1 cellular context compared by ENCODE assay signal in the genomic region with DNA sequence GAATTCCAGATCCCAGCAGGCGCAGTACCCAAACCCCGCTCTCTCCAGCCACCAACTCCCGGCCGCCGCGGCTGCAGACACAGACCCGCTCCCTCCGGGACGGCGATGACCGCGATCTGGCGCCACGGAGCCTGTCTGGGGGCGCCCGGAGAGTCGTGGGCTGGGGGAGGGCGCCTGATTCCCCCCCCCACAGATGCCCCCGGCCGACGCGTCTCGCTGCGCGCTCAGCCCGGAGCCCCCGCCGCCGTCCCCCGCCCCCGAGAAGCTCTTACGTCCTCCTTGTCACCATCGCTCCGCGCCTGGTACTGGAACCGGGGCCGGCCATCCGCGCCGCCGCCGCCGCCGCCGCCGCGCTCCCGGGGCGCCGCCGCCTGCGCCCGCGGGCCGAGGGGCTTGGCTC.
TF ChIP-seq lines count a peak whose summit lies in the region.

No MANE protein-coding gene starts in this region.

TF ChIP-seq in HEK293, 187 proteins besides CTCF, POLR2A, EP300 and RAD21:
- TF ChIP-seq, protein P1, sequence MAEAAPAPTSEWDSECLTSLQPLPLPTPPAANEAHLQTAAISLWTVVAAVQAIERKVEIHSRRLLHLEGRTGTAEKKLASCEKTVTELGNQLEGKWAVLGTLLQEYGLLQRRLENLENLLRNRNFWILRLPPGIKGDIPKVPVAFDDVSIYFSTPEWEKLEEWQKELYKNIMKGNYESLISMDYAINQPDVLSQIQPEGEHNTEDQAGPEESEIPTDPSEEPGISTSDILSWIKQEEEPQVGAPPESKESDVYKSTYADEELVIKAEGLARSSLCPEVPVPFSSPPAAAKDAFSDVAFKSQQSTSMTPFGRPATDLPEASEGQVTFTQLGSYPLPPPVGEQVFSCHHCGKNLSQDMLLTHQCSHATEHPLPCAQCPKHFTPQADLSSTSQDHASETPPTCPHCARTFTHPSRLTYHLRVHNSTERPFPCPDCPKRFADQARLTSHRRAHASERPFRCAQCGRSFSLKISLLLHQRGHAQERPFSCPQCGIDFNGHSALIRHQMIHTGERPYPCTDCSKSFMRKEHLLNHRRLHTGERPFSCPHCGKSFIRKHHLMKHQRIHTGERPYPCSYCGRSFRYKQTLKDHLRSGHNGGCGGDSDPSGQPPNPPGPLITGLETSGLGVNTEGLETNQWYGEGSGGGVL (tag by site-specific recombination; IDR thresholded peaks at IDR 0.05) = peak; percentile 48; the same call in 1 of the 2 replicates
- TF ChIP-seq, protein P2, sequence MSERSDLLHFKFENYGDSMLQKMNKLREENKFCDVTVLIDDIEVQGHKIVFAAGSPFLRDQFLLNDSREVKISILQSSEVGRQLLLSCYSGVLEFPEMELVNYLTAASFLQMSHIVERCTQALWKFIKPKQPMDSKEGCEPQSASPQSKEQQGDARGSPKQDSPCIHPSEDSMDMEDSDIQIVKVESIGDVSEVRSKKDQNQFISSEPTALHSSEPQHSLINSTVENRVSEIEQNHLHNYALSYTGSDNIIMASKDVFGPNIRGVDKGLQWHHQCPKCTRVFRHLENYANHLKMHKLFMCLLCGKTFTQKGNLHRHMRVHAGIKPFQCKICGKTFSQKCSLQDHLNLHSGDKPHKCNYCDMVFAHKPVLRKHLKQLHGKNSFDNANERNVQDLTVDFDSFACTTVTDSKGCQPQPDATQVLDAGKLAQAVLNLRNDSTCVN (tag by site-specific recombination; optimal IDR thresholded peaks at IDR 0.05) = peak; percentile 48
- peak; percentile 25; the same call in 1 of the 2 replicates for TF ChIP-seq GLIS2 (tag by site-specific recombination; IDR thresholded peaks at IDR 0.05)
- 0 out of 2 replicates have a peak, but pooled peaks have one; percentile 31 for TF ChIP-seq IKZF3 (tag by site-specific recombination; IDR thresholded peaks at IDR 0.05)
